Comparison of ENCODE assay signal across 21 cellular contexts in the genomic region with DNA sequence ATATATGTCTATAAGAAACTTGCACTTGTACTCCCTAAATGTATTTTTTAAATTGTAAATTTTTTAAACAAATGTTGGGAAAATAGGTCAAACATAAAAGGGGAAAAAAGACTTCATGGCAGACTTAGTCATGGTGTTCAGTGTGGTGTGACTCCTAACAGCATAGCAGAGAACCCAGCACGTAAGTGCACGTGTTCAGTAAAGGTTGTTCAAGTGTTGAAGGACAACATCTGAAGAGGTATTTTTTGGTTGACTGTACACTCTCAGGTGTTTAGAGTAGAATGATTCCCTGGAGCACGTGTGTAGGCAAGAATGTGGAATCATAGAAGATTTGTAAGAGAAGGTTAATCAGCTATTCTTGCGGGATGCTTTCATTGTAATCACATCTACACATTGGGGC.
DNase-seq lines count a peak whose midpoint lies in the region; ATAC-seq, FAIRE-seq and TF ChIP-seq lines count a peak whose summit lies in the region.
"Had no signal": no experiment of that assay in that cellular context is flagged by ENCODE, and none has a peak within 500 bp of the region (broad histone marks: within the 10 kb centered on the region; RNA-seq: fewer than 3 reads in every experiment).

No MANE protein-coding gene starts in this region.

- TF ChIP-seq CTCF in mammary epithelial cell (conservative IDR thresholded peaks at IDR 0.05 in 1 of 2, IDR thresholded peaks at IDR 0.05 in 1 of 2; ENCODE audit: extremely low read depth in 1 of 2, insufficient read depth in 1 of 2, low read depth in 1 of 2, low read length in 2 of 2): no peak
- TF ChIP-seq CTCF in thoracic aorta (IDR thresholded peaks at IDR 0.05): no peak

- DNase-seq in HTR-8/SVneo (ENCODE audit: insufficient read length, low spot score) (no peak), mammary epithelial cell (no peak), thoracic aorta (ENCODE audit: low spot score) (no peak), GM19239 (ENCODE audit: insufficient read length, low spot score) (no peak), MG63 (no peak), T-helper 2 cell (no peak), aorta (no peak)
- DNase-seq: activated CD4-positive, alpha-beta T cell treated with anti-CD3 and anti-CD28 coated beads for 36 hours; caudate nucleus; COR-L47; EL; hypothalamus; Karpas-422; left colon; NCI-H1105; NCI-H69; SJCRH30; stimulated activated naive B cell treated with anti-CD40 and anti-IgM and Interleukin-4, amounts not matched to agents 10 μg/mL and 1 μg/mL and 100 μg/mL, for 72 hours had no signal

- in situ Hi-C loops in mammary epithelial cell (cut with MboI; ENCODE audit: low sequenced_read_pairs in 2 of 2): no loop called here

- H3K9ac ChIP-seq in mammary epithelial cell (ENCODE audit: insufficient read depth, low read length) (no peak overlapping the region), iPS-20b (ENCODE audit: low read depth, low read length) (peak overlapping the region; percentile 72; the same call in 1 of the 2 replicates)

- intact Hi-C loops in mammary epithelial cell (cut with micrococcal nuclease) (loop anchor here (5.0 kb wide), 2 partner anchors 90 to 200 kb away; no protein-coding TSS in a partner anchor), aorta (cut with DNase I) (loop anchor here in 1 of 2 donors (5.0 kb wide), 1 partner anchor 105 kb away; the partner anchor contains the start of gene CRIM1)

- no peak overlapping the region for H2AFZ ChIP-seq in mammary epithelial cell (ENCODE audit: low read depth, low read length)

- ATAC-seq in thoracic aorta (ENCODE audit: insufficient number of reproducible peaks, low FRiP score, low read depth): no peak
- ATAC-seq in aorta (ENCODE audit: low FRiP score): no peak
- ATAC-seq: activated CD4-positive, alpha-beta T cell treated with anti-CD3 and anti-CD28 coated beads for 36 hours; stimulated activated naive B cell treated with anti-CD40 and anti-IgM and Interleukin-4, amounts not matched to agents 10 μg/mL and 1 μg/mL and 100 μg/mL, for 72 hours had no signal

- dilution Hi-C loops in mammary epithelial cell (cut with HindIII; ENCODE audit: low sequenced_read_pairs): no loop called here

- H3K27ac ChIP-seq in mammary epithelial cell (ENCODE audit: insufficient read depth, low read depth, low read length): peak overlapping the region; percentile 83
- peak overlapping the region; percentile 20 for H3K27ac ChIP-seq in iPS-20b (ENCODE audit: low read length)
- H3K27ac ChIP-seq in thoracic aorta: peak overlapping the region; percentile 24 to 74
- H3K27ac ChIP-seq in aorta (ENCODE audit: low read depth in 1 of 2, low read length in 2 of 2): no peak overlapping the region
- H3K27ac ChIP-seq: neutrophil, SJCRH30 had no signal

- H3K4me3 ChIP-seq in mammary epithelial cell (replicated peaks in 1 of 3; ENCODE audit: insufficient read depth in 1 of 3, low read depth in 2 of 3, low read length in 3 of 3) (no peak overlapping the region), iPS-20b (ENCODE audit: low read length) (0 out of 2 replicates have a peak overlapping the region, but pooled peaks have one; percentile 28), thoracic aorta (no peak overlapping the region), MG63 (no peak overlapping the region), aorta (ENCODE audit: low read length in 2 of 2) (no peak overlapping the region)
- H3K4me3 ChIP-seq: right atrium auricular region, SJCRH30 had no signal

- no TSS peak for BruUV-seq in mammary epithelial cell (replicated peaks; lab: Mats Ljungman, UMichigan)

- peak; percentile 55 for FAIRE-seq in HTR-8/SVneo (lab: Jason Lieb, UNC)
- FAIRE-seq in GM19239 (lab: Jason Lieb, UNC): no peak

- 98% methylated on average over 4 of the region's 4 CpGs for WGBS in mammary epithelial cell (ENCODE audit: low coverage, missing lambda C conversion rate)
- 70 to 78% methylated on average over 4 of the region's 4 CpGs for WGBS in aorta, 2 donors

- no peaks in the 10 kb centered on the region for H3K9me3 ChIP-seq in mammary epithelial cell (replicated peaks; ENCODE audit: insufficient read depth, low read length)
- no peaks in the 10 kb centered on the region for H3K9me3 ChIP-seq in iPS-20b (ENCODE audit: insufficient read depth, low read depth, low read length)
- H3K9me3 ChIP-seq in thoracic aorta: no peaks in the 10 kb centered on the region
- no peaks in the 10 kb centered on the region; the same call in 1 of the 2 replicates for H3K9me3 ChIP-seq in MG63
- no peaks in the 10 kb centered on the region for H3K9me3 ChIP-seq in aorta (ENCODE audit: control insufficient read depth, low read length)
- H3K9me3 ChIP-seq: neutrophil, right atrium auricular region, SJCRH30 had no signal

- no peak overlapping the region for H3K4me2 ChIP-seq in mammary epithelial cell (ENCODE audit: insufficient read depth, low read depth, low read length)

- H3K4me1 ChIP-seq in mammary epithelial cell (ENCODE audit: insufficient read depth, low read length) (peaks cover 36% of the 10 kb centered on the region), iPS-20b (ENCODE audit: insufficient read depth, low read length) (peaks cover 64% of the 10 kb centered on the region), thoracic aorta (ENCODE audit: control insufficient read depth in 1 of 2, low read depth in 2 of 2) (peaks cover 11 to 58% of the 10 kb centered on the region in 2 donors), aorta (ENCODE audit: control insufficient read depth in 1 of 2, insufficient read depth in 2 of 2, low read length in 2 of 2) (peaks cover 7 to 10% of the 10 kb centered on the region in 2 donors)

- H4K20me1 ChIP-seq in mammary epithelial cell (ENCODE audit: insufficient read depth, low read length): no peaks in the 10 kb centered on the region

- H3K27me3 ChIP-seq in mammary epithelial cell (ENCODE audit: insufficient read depth, low read length) (no peaks in the 10 kb centered on the region), iPS-20b (ENCODE audit: insufficient read depth, low read length) (no peaks in the 10 kb centered on the region), thoracic aorta (replicated peaks; ENCODE audit: insufficient read depth) (no peaks in the 10 kb centered on the region), MG63 (no peaks in the 10 kb centered on the region), aorta (ENCODE audit: control insufficient read depth in 1 of 2, insufficient read depth in 2 of 2, low read length in 1 of 2) (no peaks in the 10 kb centered on the region)
- H3K27me3 ChIP-seq: right atrium auricular region, SJCRH30 had no signal

- H3K79me2 ChIP-seq in mammary epithelial cell (ENCODE audit: insufficient read depth, low read length): peaks cover 69% of the 10 kb centered on the region

- CTCF ChIA-PET in mammary epithelial cell (lab: Charles Lee; ENCODE audit: low non-redundant PET): no interaction called here

- H3K36me3 ChIP-seq in mammary epithelial cell (ENCODE audit: insufficient read depth, low read length) (peaks cover 5% of the 10 kb centered on the region), iPS-20b (ENCODE audit: insufficient read depth, low read depth, low read length) (peaks cover 25% of the 10 kb centered on the region), thoracic aorta (no peaks in the 10 kb centered on the region), MG63 (peaks cover 92% of the 10 kb centered on the region), aorta (ENCODE audit: control insufficient read depth in 1 of 2, insufficient read depth in 2 of 2, low read length in 1 of 2) (peaks cover 0 to 9% of the 10 kb centered on the region in 2 donors)
- H3K36me3 ChIP-seq: neutrophil, right atrium auricular region had no signal

Comparison
In these comparisons a context has a peak if more than half of its experiments do, and no peak if none do; other contexts are left out.
1. H3K27ac ChIP-seq: peak in mammary epithelial cell (single experiment), iPS-20b (single experiment) and thoracic aorta (2 of 2); none in aorta (0 of 2).